In the genomic region with DNA sequence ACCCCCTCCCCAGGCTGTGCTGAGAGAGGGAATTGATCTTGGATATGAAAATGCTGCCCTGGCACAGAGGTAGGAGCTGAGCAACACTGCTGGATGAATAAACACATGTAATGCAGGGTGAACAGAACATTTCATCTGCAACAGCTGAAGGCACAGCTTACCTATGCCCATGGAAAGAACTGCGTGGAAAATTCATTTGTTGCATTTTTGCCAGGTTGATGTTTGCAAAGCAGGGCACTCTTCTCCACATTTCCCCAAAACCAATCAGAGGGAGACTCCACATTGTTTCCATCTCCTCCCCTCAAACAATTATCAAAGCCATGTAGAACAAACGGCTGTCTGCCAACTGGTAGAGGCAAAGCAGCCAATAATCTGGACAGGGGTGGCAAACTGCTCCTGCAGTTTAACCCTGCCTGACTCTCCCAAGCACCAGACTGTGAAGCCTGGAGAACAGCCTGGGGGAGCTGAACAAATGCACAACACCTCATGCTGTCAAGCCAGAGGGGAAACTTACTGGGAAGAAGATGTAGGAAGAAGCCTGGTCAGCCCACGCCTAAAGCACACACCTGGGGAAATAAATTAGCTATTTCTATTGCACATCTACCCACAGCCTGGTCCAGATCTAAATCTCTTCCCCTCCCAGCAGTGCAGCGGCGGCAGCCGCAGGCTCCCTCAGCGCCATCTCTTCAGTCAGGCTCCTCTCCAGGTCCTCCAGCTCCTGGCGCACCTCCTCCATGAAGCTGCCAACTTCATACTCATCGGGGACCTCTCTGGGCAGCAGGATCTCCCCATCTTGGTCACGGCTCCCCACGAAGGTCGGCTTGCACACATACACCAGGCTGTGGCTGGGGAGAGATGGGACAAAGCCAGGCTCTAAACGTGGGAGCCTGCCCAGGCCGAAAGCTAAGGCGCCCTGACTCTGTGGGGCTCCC, we compare ENCODE assay signal across 17 cellular contexts. TPM values are rescaled to one million over a fixed set of nuclear protein-coding genes. Genes with fewer than 3 reads are reported as not detected.
A peak's percentile ranks its signal among the peaks of the same experiment; 100 is the strongest.
DNase-seq lines count a peak whose midpoint lies in the region; ATAC-seq, FAIRE-seq and TF ChIP-seq lines count a peak whose summit lies in the region.
"Had no signal": no experiment of that assay in that cellular context is flagged by ENCODE, and none has a peak within 500 bp of the region (broad histone marks: within the 10 kb centered on the region; RNA-seq: fewer than 3 reads in every experiment).

No MANE protein-coding gene starts in this region.

- H3K4me3 ChIP-seq in bronchial epithelial cell (ENCODE audit: low read depth, low read length), result no peak overlapping the region
- no peak overlapping the region for H3K4me3 ChIP-seq in kidney (ENCODE audit: low read length in 2 of 2)
- no peak overlapping the region for H3K4me3 ChIP-seq in suprapubic skin
- H3K4me3 ChIP-seq: Peyer's patch, psoas muscle had no signal

- TF ChIP-seq POLR2A in suprapubic skin (IDR thresholded peaks at IDR 0.05), result no peak

- H3K9ac ChIP-seq in kidney (ENCODE audit: low read length in 2 of 2), result no peak overlapping the region

- no peak overlapping the region for H3K27ac ChIP-seq in kidney (ENCODE audit: low read depth in 2 of 2, low read length in 2 of 2)
- no peak overlapping the region for H3K27ac ChIP-seq in suprapubic skin
- H3K27ac ChIP-seq: Peyer's patch, psoas muscle had no signal

- FAIRE-seq in bronchial epithelial cell (lab: Jason Lieb, UNC) (peak; percentile 80), kidney (lab: Jason Lieb, UNC) (no peak)
- FAIRE-seq: HTR-8/SVneo had no signal

- intact Hi-C loops in Right ventricle myocardium inferior (cut with DNase I), result no loop called here
- intact Hi-C loops in cardiac septum (cut with DNase I), result no loop called here
- intact Hi-C loops in kidney (cut with DNase I), result no loop called here

- no peaks in the 10 kb centered on the region for H3K9me3 ChIP-seq in kidney (ENCODE audit: control insufficient read depth in 1 of 2, low read length in 2 of 2)
- H3K9me3 ChIP-seq in suprapubic skin, result no peaks in the 10 kb centered on the region
- H3K9me3 ChIP-seq: Peyer's patch, psoas muscle had no signal

- H3K27me3 ChIP-seq in bronchial epithelial cell (ENCODE audit: control insufficient read depth, insufficient read depth, low read length) (no peaks in the 10 kb centered on the region), suprapubic skin (no peaks in the 10 kb centered on the region)
- H3K27me3 ChIP-seq: Peyer's patch had no signal

- no peaks in the 10 kb centered on the region for H3K4me1 ChIP-seq in kidney (ENCODE audit: control insufficient read depth in 1 of 2, insufficient read depth in 1 of 2, low read depth in 1 of 2, low read length in 2 of 2)
- H3K4me1 ChIP-seq in suprapubic skin, result peaks cover 27% of the 10 kb centered on the region
- H3K4me1 ChIP-seq: Peyer's patch had no signal

- no peak for TF ChIP-seq EP300 in suprapubic skin (IDR thresholded peaks at IDR 0.05)

- ATAC-seq in Right ventricle myocardium inferior (peak; percentile 63), HG02610 (IDR thresholded peaks at IDR 0.05; ENCODE audit: unreplicated experiment) (no peak)
- ATAC-seq: psoas muscle, SK-N-SH treated with all-trans-retinoic acid at 6 μM for 48 hours had no signal

- TF ChIP-seq CTCF in bronchial epithelial cell (IDR thresholded peaks at IDR 0.05; ENCODE audit: insufficient read depth, low read length, severe bottlenecking) (no peak), kidney (IDR thresholded peaks at IDR 0.05; ENCODE audit: borderline replicate concordance, extremely low read depth, insufficient read depth) (no peak), suprapubic skin (IDR thresholded peaks at IDR 0.05) (no peak)

- H3K36me3 ChIP-seq in bronchial epithelial cell (ENCODE audit: control insufficient read depth, insufficient read depth, low read length) (peaks cover 5% of the 10 kb centered on the region), kidney (ENCODE audit: control insufficient read depth in 1 of 2, insufficient read depth in 2 of 2, low read length in 2 of 2) (no peaks in the 10 kb centered on the region), suprapubic skin (peaks cover 9% of the 10 kb centered on the region)
- H3K36me3 ChIP-seq: Peyer's patch had no signal

- DNase-seq in Right ventricle myocardium inferior (ENCODE audit: missing footprints) (no peak), cardiac septum (ENCODE audit: low spot score) (no peak), bronchial epithelial cell (ENCODE audit: low read depth) (no peak), kidney (peak; percentile 43), suprapubic skin (ENCODE audit: low spot score in 2 of 2) (no peak), NCI-H1436 (lab: John Stamatoyannopoulos, UW) (no peak), NCI-H146 (lab: John Stamatoyannopoulos, UW) (no peak)
- DNase-seq: activated CD4-positive, alpha-beta T cell treated with anti-CD3 and anti-CD28 coated beads for 4 hours; activated naive CD4-positive, alpha-beta T cell treated with anti-CD3 and anti-CD28 coated beads for 36 hours; activated T-cell treated with anti-CD3 and anti-CD28 coated beads for 4 hours; mammary epithelial cell; NCI-H2107; Peyer's patch had no signal

- WGBS in suprapubic skin, result 70% methylated on average over 15 of the region's 15 CpGs

RNA-seq across cellular contexts. Expression of a gene that starts 44.3 kb away (rescaled TPM):
- total RNA-seq in Right ventricle myocardium inferior, result 515 TPM
- total RNA-seq in cardiac septum, result 980 TPM
- 72.4 and 134 TPM in 2 replicates for total RNA-seq in bronchial epithelial cell
- total RNA-seq in kidney, result 59.5 TPM
- 49.6 TPM for polyA plus RNA-seq in kidney (ENCODE audit: insufficient read depth, low read depth, low replicate concordance)
- total RNA-seq in suprapubic skin, result 100 to 1,000 TPM; 105 to 152 (median 137) TPM
- total RNA-seq: activated naive CD4-positive, alpha-beta T cell treated with anti-CD3 and anti-CD28 coated beads for 36 hours had no signal
